19 cellular contexts compared by ENCODE assay signal in genomic region chr11:43955381-43956118, GRCh38. TPM values are rescaled to one million over a fixed set of nuclear protein-coding genes. Genes with fewer than 3 reads are reported as not detected.
DNase-seq lines count a peak whose midpoint lies in the region; ATAC-seq and TF ChIP-seq lines count a peak whose summit lies in the region.
"Had no signal": no experiment of that assay in that cellular context is flagged by ENCODE, and none has a peak within 500 bp of the region (broad histone marks: within the 10 kb centered on the region; RNA-seq: fewer than 3 reads in every experiment).

No MANE protein-coding gene starts in this region.

- no peak for ATAC-seq in gastrocnemius medialis
- ATAC-seq: activated CD4-positive, CD25-positive, alpha-beta regulatory T cell treated with anti-CD3 and anti-CD28 coated beads, Interleukin-2, amount 50 U/mL, for 24 hours; psoas muscle; stimulated activated memory B cell treated with anti-CD40 and anti-IgM and Interleukin-4, amounts not matched to agents 10 μg/mL and 1 μg/mL and 100 μg/mL, for 72 hours had no signal

- DNase-seq in HT1080 (ENCODE audit: low read depth) (peak; percentile 47), astrocyte of the cerebellum (ENCODE audit: low read depth) (peak; percentile 47), fibroblast of the aortic adventitia (ENCODE audit: low read depth) (peak; percentile 64), T-helper 9 cell (no peak), DMS53 treated with DMSO at 0.1 percent for 48 hours (lab: John Stamatoyannopoulos, UW; ENCODE audit: unreplicated experiment) (no peak), gastrocnemius medialis (no peak), GM20000 (ENCODE audit: low spot score) (no peak)
- DNase-seq: activated naive CD4-positive, alpha-beta T cell treated with anti-CD3 and anti-CD28 coated beads for 36 hours; activated T-cell treated with anti-CD3 and anti-CD28 coated beads, Interleukin-2, amount 50 U/mL, for 1 hour; amygdala; GOT3; KBM-7; NCI-H1694 treated with DMSO at 0.1 percent for 48 hours; NCI-H526; psoas muscle; SK-N-SH; small intestine had no signal

- H3K27me3 ChIP-seq in gastrocnemius medialis: no peaks in the 10 kb centered on the region

- no peak overlapping the region for H3K27ac ChIP-seq in gastrocnemius medialis
- H3K27ac ChIP-seq: psoas muscle had no signal

- no peak for TF ChIP-seq POLR2A in gastrocnemius medialis (IDR thresholded peaks at IDR 0.05)

- in situ Hi-C loops in astrocyte of the cerebellum (cut with HindIII; ENCODE audit: low sequenced_read_pairs) (no loop called here), gastrocnemius medialis (cut with MboI; ENCODE audit: low sequenced_read_pairs in 4 of 4) (loop anchor here in 1 of 4 donors (25.0 kb wide), 1 partner anchor 107 kb away; the partner anchor contains the start of gene ACCS)

- H3K9me3 ChIP-seq in gastrocnemius medialis: no peaks in the 10 kb centered on the region
- H3K9me3 ChIP-seq: psoas muscle, SK-N-SH had no signal

- no peak for TF ChIP-seq CTCF in astrocyte of the cerebellum (IDR thresholded peaks at IDR 0.05; ENCODE audit: low read depth, low read length, missing control alignments)
- TF ChIP-seq CTCF in fibroblast of the aortic adventitia (IDR thresholded peaks at IDR 0.05; ENCODE audit: insufficient read depth, low read length): no peak
- TF ChIP-seq CTCF in gastrocnemius medialis (IDR thresholded peaks at IDR 0.05 in 4 of 5, conservative IDR thresholded peaks at IDR 0.05 in 1 of 5): no peak
- no peak for TF ChIP-seq CTCF in GM20000 (IDR thresholded peaks at IDR 0.05; ENCODE audit: extremely low read depth, missing control alignments)

- intact Hi-C loops in gastrocnemius medialis (cut with DNase I; ENCODE audit: low total_unique reads): no loop called here

- no peaks in the 10 kb centered on the region for H3K36me3 ChIP-seq in gastrocnemius medialis

- H3K4me1 ChIP-seq in gastrocnemius medialis: no peaks in the 10 kb centered on the region
- H3K4me1 ChIP-seq: psoas muscle had no signal

- no peak overlapping the region for H3K4me3 ChIP-seq in astrocyte of the cerebellum (ENCODE audit: low read depth, low read length)
- no peak overlapping the region for H3K4me3 ChIP-seq in fibroblast of the aortic adventitia (ENCODE audit: low read depth, low read length)
- H3K4me3 ChIP-seq in gastrocnemius medialis: no peak overlapping the region
- H3K4me3 ChIP-seq: psoas muscle had no signal

RNA-seq across cellular contexts. Expression of gene C11orf96, which starts 13.1 kb away (rescaled TPM):
- total RNA-seq in HT1080 (2014; rRNA removed; shearing (Covaris generic)): 2.8 and 3.1 TPM in 2 replicates
- polyA plus RNA-seq in HT1080 (2015; cell fraction: cytosol; rRNA removed): 3.8 and 4.2 TPM in 2 replicates
- polyA plus RNA-seq in HT1080 (2015; cell fraction: nucleus; rRNA removed): 1.2 and 1.9 TPM in 2 replicates
- total RNA-seq in fibroblast of the aortic adventitia (ENCODE audit: low replicate concordance): 3.2 and 6.3 TPM in 2 replicates
- 100 to 1,000 TPM in 1 of 4 donors, 10 to 100 TPM in 3; 22.4 to 220 (median 78.4) TPM for total RNA-seq in gastrocnemius medialis

Comparison
In these comparisons a context has a peak if more than half of its experiments do, and no peak if none do; other contexts are left out.
1. DNase-seq: peak in HT1080 (single experiment), astrocyte of the cerebellum (single experiment) and fibroblast of the aortic adventitia (single experiment); none in T-helper 9 cell (single experiment), DMS53 treated with DMSO at 0.1 percent for 48 hours (single experiment), gastrocnemius medialis (0 of 2) and GM20000 (single experiment).